Comparison of ENCODE assay signal across 13 cellular contexts in the genomic region with DNA sequence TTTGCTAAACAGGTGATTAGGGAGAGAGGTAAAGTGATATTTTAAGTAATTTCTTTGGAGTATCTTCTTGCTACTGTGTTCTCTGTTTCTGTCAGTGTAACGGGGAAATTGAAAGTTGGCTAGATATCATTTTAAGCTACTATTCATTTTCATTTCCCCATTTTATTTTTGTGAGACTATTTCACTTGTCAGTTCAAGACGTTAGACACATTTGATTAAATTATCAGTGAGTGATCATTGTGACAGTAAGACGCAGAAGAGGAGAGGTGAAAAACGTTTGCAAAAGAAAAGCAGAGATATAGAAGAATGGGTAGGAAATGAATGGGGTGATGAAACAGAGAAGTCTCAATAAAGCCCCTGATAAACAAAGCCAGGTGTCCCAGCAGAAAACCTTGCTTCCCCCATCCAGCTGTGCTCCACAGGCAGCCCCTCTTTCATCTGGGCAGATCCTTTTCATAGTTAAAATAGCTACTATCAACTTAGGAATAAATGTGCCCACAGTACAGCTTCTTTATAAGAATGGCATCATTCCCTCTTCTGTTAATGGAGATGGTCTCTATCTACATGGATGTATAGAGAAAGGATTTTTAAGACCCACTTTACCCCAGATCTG.
A peak's percentile ranks its signal among the peaks of the same experiment; 100 is the strongest.
DNase-seq lines count a peak whose midpoint lies in the region; ATAC-seq, FAIRE-seq and TF ChIP-seq lines count a peak whose summit lies in the region.
"Had no signal": no experiment of that assay in that cellular context is flagged by ENCODE, and none has a peak within 500 bp of the region (broad histone marks: within the 10 kb centered on the region; RNA-seq: fewer than 3 reads in every experiment).

No MANE protein-coding gene starts in this region.

- H3K4me3 ChIP-seq in GM23248, result no peak overlapping the region
- no peak overlapping the region for H3K4me3 ChIP-seq in dorsolateral prefrontal cortex
- no peak overlapping the region for H3K4me3 ChIP-seq in effector memory CD4-positive, alpha-beta T cell (ENCODE audit: insufficient read depth, low read depth, low read length, poor library complexity, severe bottlenecking)

- H3K9me2 ChIP-seq in GM23248 (ENCODE audit: insufficient read depth), result no peaks in the 10 kb centered on the region

- peaks cover 23% of the 10 kb centered on the region for H3K4me1 ChIP-seq in GM23248 (ENCODE audit: insufficient read depth)
- H3K4me1 ChIP-seq in effector memory CD4-positive, alpha-beta T cell (ENCODE audit: control insufficient read depth, insufficient read depth, low read length, poor library complexity, severe bottlenecking), result peaks cover 20% of the 10 kb centered on the region

- peak; percentile 54 for ATAC-seq in GM19468 (IDR thresholded peaks at IDR 0.05; ENCODE audit: extremely low read depth, unreplicated experiment)
- peak; percentile 45 for ATAC-seq in HG03039 (IDR thresholded peaks at IDR 0.05; ENCODE audit: unreplicated experiment)
- ATAC-seq in HG02840 (IDR thresholded peaks at IDR 0.05; ENCODE audit: low FRiP score, unreplicated experiment), result no peak
- ATAC-seq: left ventricle myocardium superior had no signal

- 69 to 75% methylated on average over 4 of the region's 4 CpGs for WGBS in GM23248 (ENCODE audit: low coverage in 1 of 2, low lambda C conversion rate in 2 of 2, missing lambda C conversion rate in 2 of 2), 2 experiments

- H3K36me3 ChIP-seq in GM23248 (ENCODE audit: low read depth), result no peaks in the 10 kb centered on the region
- no peaks in the 10 kb centered on the region for H3K36me3 ChIP-seq in effector memory CD4-positive, alpha-beta T cell (ENCODE audit: control insufficient read depth, insufficient read depth, low read length)

- intact Hi-C loops in dorsolateral prefrontal cortex (cut with DNase I), result no loop called here

- no peaks in the 10 kb centered on the region for H3K79me2 ChIP-seq in GM23248 (ENCODE audit: insufficient read depth)

- H2AFZ ChIP-seq in GM23248, result no peak overlapping the region

- peak; percentile 33 for FAIRE-seq in GM12892 (lab: Jason Lieb, UNC)

- TF ChIP-seq POLR2A in GM12892 (IDR thresholded peaks at IDR 0.05; ENCODE audit: low read depth, low read length), result no peak

- H3K27me3 ChIP-seq in GM23248 (replicated peaks; ENCODE audit: insufficient read depth) (no peaks in the 10 kb centered on the region), dorsolateral prefrontal cortex (peaks cover 0 to 5% (median 0%) of the 10 kb centered on the region in 45 donors)
- H3K27me3 ChIP-seq in effector memory CD4-positive, alpha-beta T cell (replicated peaks; ENCODE audit: control insufficient read depth, insufficient read depth, low read length, poor library complexity, severe bottlenecking), result no peaks in the 10 kb centered on the region

- in situ Hi-C loops in GM23248 (cut with MboI), result no loop called here

- H3K27ac ChIP-seq in GM23248, result no peak overlapping the region
- H3K27ac ChIP-seq in dorsolateral prefrontal cortex, result no peak overlapping the region
- H3K27ac ChIP-seq in effector memory CD4-positive, alpha-beta T cell (ENCODE audit: insufficient read depth, low read length, poor library complexity, severe bottlenecking), result no peak overlapping the region

- H3F3A ChIP-seq in GM23248 (ENCODE audit: insufficient read depth), result peaks cover 26% of the 10 kb centered on the region

- no peaks in the 10 kb centered on the region for H3K9me3 ChIP-seq in GM23248 (ENCODE audit: low read depth)
- peaks cover 10% of the 10 kb centered on the region for H3K9me3 ChIP-seq in effector memory CD4-positive, alpha-beta T cell (ENCODE audit: control insufficient read depth, low read length)

- no peak overlapping the region for H3K9ac ChIP-seq in GM23248

- TF ChIP-seq CTCF in dorsolateral prefrontal cortex (IDR thresholded peaks at IDR 0.05 in 54 of 56, conservative IDR thresholded peaks at IDR 0.05 in 2 of 56; ENCODE audit: low read depth in 1 of 56, partially characterized antibody in 56 of 56), result no peak

- no peaks in the 10 kb centered on the region for H4K20me1 ChIP-seq in GM23248 (ENCODE audit: insufficient read depth)

- DNase-seq in GM12892 (ENCODE audit: insufficient read length) (no peak), NAMALWA (ENCODE audit: low spot score) (peak; percentile 60), GM23248 (no peak), dorsolateral prefrontal cortex (no peak)
- DNase-seq in effector memory CD4-positive, alpha-beta T cell, result no peak
- DNase-seq: activated CD4-positive, alpha-beta T cell treated with anti-CD3 and anti-CD28 coated beads for 1 hour; CD4-positive, alpha-beta T cell; GOT3; left ventricle myocardium superior; NCI-H1105 treated with DMSO at 0.1 percent for 48 hours had no signal

- H3K4me2 ChIP-seq in GM23248 (ENCODE audit: unreplicated experiment), result no peak overlapping the region
